19 cellular contexts compared by ENCODE assay signal in genomic region chr10:103732339-103732738, GRCh38.
DNase-seq lines count a peak whose midpoint lies in the region; FAIRE-seq and TF ChIP-seq lines count a peak whose summit lies in the region.
"Had no signal": no experiment of that assay in that cellular context is flagged by ENCODE, and none has a peak within 500 bp of the region (broad histone marks: within the 10 kb centered on the region; RNA-seq: fewer than 3 reads in every experiment).

No MANE protein-coding gene starts in this region.

- TF ChIP-seq CTCF in tibial nerve (IDR thresholded peaks at IDR 0.05) (no peak), Peyer's patch (IDR thresholded peaks at IDR 0.05) (no peak), transverse colon (IDR thresholded peaks at IDR 0.05) (no peak)

- H3K27me3 ChIP-seq in esophagus (ENCODE audit: control insufficient read depth in 1 of 2, insufficient read depth in 2 of 2, low read length in 2 of 2) (no peaks in the 10 kb centered on the region), mucosa of stomach (ENCODE audit: control insufficient read depth, insufficient read depth, low read length) (no peaks in the 10 kb centered on the region), tibial nerve (no peaks in the 10 kb centered on the region), Peyer's patch (no peaks in the 10 kb centered on the region), transverse colon (no peaks in the 10 kb centered on the region)

- in situ Hi-C loops in transverse colon (cut with MboI; ENCODE audit: low pct_ligation_motif_present in 1 of 4, low pct_unique_long_range_greater_than_20kb in 1 of 4, low sequenced_read_pairs in 3 of 4) = no loop called here

- WGBS in esophagus, 2 donors = 67 to 86% methylated on average over 8 of the region's 8 CpGs
- 65 to 70% methylated on average over 8 of the region's 8 CpGs for WGBS in tibial nerve, 2 donors
- WGBS in transverse colon (ENCODE audit: low coverage in 1 of 2), 2 donors = 69 to 83% methylated on average over 2 to 8 of the region's 8 CpGs

- intact Hi-C loops in transverse colon (cut with DNase I; ENCODE audit: low total_unique reads) = no loop called here

- H3K27ac ChIP-seq in esophagus (ENCODE audit: low read depth in 2 of 2, low read length in 1 of 2) (peak overlapping the region; percentile 56 to 67), tibial nerve (peak overlapping the region; percentile 51 to 90 (median 68)), Peyer's patch (no peak overlapping the region), transverse colon (no peak overlapping the region)
- H3K27ac ChIP-seq: HL-60, SK-N-MC had no signal

- H3K9me3 ChIP-seq in esophagus (ENCODE audit: control insufficient read depth in 2 of 2, insufficient read depth in 1 of 2, low read depth in 1 of 2, low read length in 1 of 2) = no peaks in the 10 kb centered on the region
- no peaks in the 10 kb centered on the region for H3K9me3 ChIP-seq in mucosa of stomach (ENCODE audit: control insufficient read depth, low read length)
- no peaks in the 10 kb centered on the region for H3K9me3 ChIP-seq in tibial nerve
- H3K9me3 ChIP-seq in Peyer's patch = no peaks in the 10 kb centered on the region
- no peaks in the 10 kb centered on the region for H3K9me3 ChIP-seq in transverse colon

- peak; percentile 87 for FAIRE-seq in RCC 7860 (lab: Jason Lieb, UNC)
- FAIRE-seq: GM19239, K562 had no signal

- H3K9ac ChIP-seq in mucosa of stomach (ENCODE audit: low read length) = peak overlapping the region; percentile 16

- no peak overlapping the region for H3K4me3 ChIP-seq in esophagus (ENCODE audit: low read depth in 1 of 2, low read length in 2 of 2)
- H3K4me3 ChIP-seq in mucosa of stomach (ENCODE audit: low read length) = no peak overlapping the region
- H3K4me3 ChIP-seq in tibial nerve = no peak overlapping the region
- H3K4me3 ChIP-seq in Peyer's patch = no peak overlapping the region
- no peak overlapping the region for H3K4me3 ChIP-seq in transverse colon
- H3K4me3 ChIP-seq: K562, SK-N-MC had no signal

- H3K36me3 ChIP-seq in esophagus (ENCODE audit: control insufficient read depth in 2 of 2, insufficient read depth in 2 of 2, low read length in 1 of 2) (peaks cover 0 to 17% of the 10 kb centered on the region in 2 donors), mucosa of stomach (ENCODE audit: control insufficient read depth, insufficient read depth, low read length) (no peaks in the 10 kb centered on the region), tibial nerve (no peaks in the 10 kb centered on the region), Peyer's patch (no peaks in the 10 kb centered on the region), transverse colon (no peaks in the 10 kb centered on the region)

- H3K4me1 ChIP-seq in esophagus (ENCODE audit: control insufficient read depth in 2 of 2, insufficient read depth in 2 of 2, low read length in 1 of 2) (peaks cover 9 to 14% of the 10 kb centered on the region in 2 donors), mucosa of stomach (ENCODE audit: control insufficient read depth, insufficient read depth, low read length) (peaks cover 47% of the 10 kb centered on the region), tibial nerve (peaks cover 0 to 88% (median 20%) of the 10 kb centered on the region in 4 donors), Peyer's patch (peaks cover 0 to 8% (median 0%) of the 10 kb centered on the region in 4 donors), transverse colon (peaks cover 0 to 9% (median 3%) of the 10 kb centered on the region in 4 donors)

- no peak for TF ChIP-seq POLR2A in tibial nerve (IDR thresholded peaks at IDR 0.05)
- no peak for TF ChIP-seq POLR2A in Peyer's patch (IDR thresholded peaks at IDR 0.05)
- TF ChIP-seq POLR2A in transverse colon (IDR thresholded peaks at IDR 0.05) = no peak

- no peak for TF ChIP-seq EP300 in tibial nerve (IDR thresholded peaks at IDR 0.05)
- TF ChIP-seq EP300 in transverse colon (IDR thresholded peaks at IDR 0.05; ENCODE audit: low read depth) = no peak

- peak; percentile 5 for DNase-seq in RCC 7860 (ENCODE audit: low spot score)
- DNase-seq in tibial nerve (ENCODE audit: low spot score in 2 of 2) = no peak
- DNase-seq in Peyer's patch = no peak
- DNase-seq in transverse colon = no peak
- DNase-seq in SIG-M5 treated with dmso at 0.1 percent for 504 hours (lab: John Stamatoyannopoulos, UW; ENCODE audit: unreplicated experiment) = no peak
- DNase-seq: CD4-positive, alpha-beta T cell; H7; NCI-H1417 treated with DMSO at 0.1 percent for 48 hours; NCI-H1930; NCI-H2171; NCI-H446 treated with DMSO at 0.1 percent for 48 hours; NK-92 treated with Interleukin-12 subunit alpha and Interleukin-12 subunit beta, amount 100 ng/mL, for 24 hours; OCI-M1 had no signal

Comparison
In these comparisons a context has a peak if more than half of its experiments do, and no peak if none do; other contexts are left out.
1. H3K27ac ChIP-seq: peak in esophagus (2 of 2) and tibial nerve (4 of 4); none in Peyer's patch (0 of 4) and transverse colon (0 of 4).